1 cellular context compared by ENCODE assay signal in the genomic region with DNA sequence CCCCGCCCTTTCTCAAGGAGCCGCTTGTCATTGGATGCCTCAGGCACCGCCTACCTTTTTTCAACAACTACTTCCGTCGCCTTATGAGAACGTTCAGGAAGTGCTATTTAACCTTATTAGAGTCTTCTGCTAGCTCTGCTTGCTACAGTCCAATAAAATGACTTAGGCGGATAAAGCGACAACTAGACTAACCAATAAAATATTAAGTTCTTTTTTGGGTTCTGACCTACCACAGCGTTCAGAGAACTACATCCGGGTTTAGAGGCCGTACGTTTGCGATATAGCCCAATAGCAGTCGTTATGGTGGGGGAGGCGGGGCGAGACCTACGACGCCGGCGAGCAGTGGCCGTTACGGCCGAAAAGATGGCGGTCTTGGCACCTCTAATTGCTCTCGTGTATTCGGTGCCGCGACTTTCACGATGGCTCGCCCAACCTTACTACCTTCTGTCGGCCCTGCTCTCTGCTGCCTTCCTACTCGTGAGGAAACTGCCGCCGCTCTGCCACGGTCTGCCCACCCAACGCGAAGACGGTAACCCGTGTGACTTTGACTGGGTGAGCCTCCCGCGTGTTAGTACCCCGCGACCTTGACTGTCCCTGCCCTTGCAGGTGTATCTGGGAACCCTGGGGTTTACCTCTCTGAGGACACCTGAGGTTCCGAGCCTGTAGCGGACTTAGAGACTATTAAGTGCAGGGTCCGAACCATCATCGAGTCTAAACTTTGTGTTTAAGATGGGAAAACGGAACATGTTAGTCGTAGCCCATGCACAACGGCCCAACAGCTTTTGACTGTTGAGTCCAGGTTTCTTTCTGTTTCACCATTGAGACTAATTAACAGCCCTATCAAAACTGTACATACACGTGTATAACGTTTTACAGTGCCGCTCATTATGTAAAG.
TF ChIP-seq lines count a peak whose summit lies in the region.

A gene with protein sequence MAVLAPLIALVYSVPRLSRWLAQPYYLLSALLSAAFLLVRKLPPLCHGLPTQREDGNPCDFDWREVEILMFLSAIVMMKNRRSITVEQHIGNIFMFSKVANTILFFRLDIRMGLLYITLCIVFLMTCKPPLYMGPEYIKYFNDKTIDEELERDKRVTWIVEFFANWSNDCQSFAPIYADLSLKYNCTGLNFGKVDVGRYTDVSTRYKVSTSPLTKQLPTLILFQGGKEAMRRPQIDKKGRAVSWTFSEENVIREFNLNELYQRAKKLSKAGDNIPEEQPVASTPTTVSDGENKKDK (plus strand): TSS at position 338 of the 895 bp plus-strand sequence. CDS start 26 bp downstream, at position 364.

TF ChIP-seq in HepG2, 621 proteins besides CTCF, POLR2A, EP300 and RAD21 (continued from another document and continues in another):
- TF ChIP-seq KDM2A (CRISPR knock-in tag; IDR thresholded peaks at IDR 0.05; ENCODE audit: borderline replicate concordance, low read depth) (no peak; the same call in none of the 2 replicates), SIX4 (CRISPR knock-in tag; IDR thresholded peaks at IDR 0.05) (no peak), NR3C1 (CRISPR knock-in tag; IDR thresholded peaks at IDR 0.05) (no peak), TSC22D2 (CRISPR knock-in tag; IDR thresholded peaks at IDR 0.05; ENCODE audit: borderline replicate concordance) (0 out of 2 replicates have a peak, but pooled peaks have one; percentile 11), CREM (IDR thresholded peaks at IDR 0.05) (peak; percentile 97), CREM (CRISPR knock-in tag; IDR thresholded peaks at IDR 0.05) (no peak), IKZF1 (IDR thresholded peaks at IDR 0.05) (no peak), ATF7-NPFF (CRISPR knock-in tag; IDR thresholded peaks at IDR 0.05; ENCODE audit: low read depth) (0 out of 2 replicates have a peak, but pooled peaks have one; percentile 21), TOE1 (CRISPR knock-in tag; IDR thresholded peaks at IDR 0.05) (no peak), CENPT (CRISPR knock-in tag; IDR thresholded peaks at IDR 0.05; ENCODE audit: low read depth) (no peak), CCAR2 (optimal IDR thresholded peaks at IDR 0.05; ENCODE audit: low read depth, low read length) (no peak), PCBP2 (optimal IDR thresholded peaks at IDR 0.05; ENCODE audit: low read depth, low read length, poor library complexity, severe bottlenecking) (no peak), ZNF563 (CRISPR knock-in tag; IDR thresholded peaks at IDR 0.05) (no peak), KDM5B (CRISPR knock-in tag; IDR thresholded peaks at IDR 0.05; ENCODE audit: borderline replicate concordance) (no peak), ZFP41 (CRISPR knock-in tag; IDR thresholded peaks at IDR 0.05; ENCODE audit: borderline replicate concordance) (peak; percentile 70; the same call in 1 of the 2 replicates), AHR (CRISPR knock-in tag; IDR thresholded peaks at IDR 0.05) (0 out of 2 replicates have a peak, but pooled peaks have one; percentile 52), SETDB1 (CRISPR knock-in tag; IDR thresholded peaks at IDR 0.05; ENCODE audit: borderline replicate concordance) (no peak), MXI1 (IDR thresholded peaks at IDR 0.05; ENCODE audit: borderline replicate concordance, low read depth, low read length) (peak; percentile 75; the same call in 1 of the 3 replicates), MEIS2 (CRISPR knock-in tag; IDR thresholded peaks at IDR 0.05) (no peak), ZNF264 (CRISPR knock-in tag; IDR thresholded peaks at IDR 0.05) (0 out of 2 replicates have a peak, but pooled peaks have one; percentile 39), ZNF260 (CRISPR knock-in tag; IDR thresholded peaks at IDR 0.05; ENCODE audit: borderline replicate concordance, low read depth) (no peak), ZFP82 (CRISPR knock-in tag; IDR thresholded peaks at IDR 0.05; ENCODE audit: borderline replicate concordance) (no peak), IRF2 (CRISPR knock-in tag; IDR thresholded peaks at IDR 0.05) (peak; percentile 7; the same call in 1 of the 2 replicates), NONO (IDR thresholded peaks at IDR 0.05) (no peak), NONO (CRISPR knock-in tag; conservative IDR thresholded peaks at IDR 0.05) (no peak), ZNF33B (CRISPR knock-in tag; IDR thresholded peaks at IDR 0.05) (no peak), HNF4G (IDR thresholded peaks at IDR 0.05; ENCODE audit: borderline replicate concordance, low read depth, low read length) (no peak), HNF4G (CRISPR knock-in tag; IDR thresholded peaks at IDR 0.05; ENCODE audit: borderline replicate concordance, low read depth) (no peak), TEAD2 (CRISPR knock-in tag; IDR thresholded peaks at IDR 0.05) (no peak)
- TF ChIP-seq, protein P1, sequence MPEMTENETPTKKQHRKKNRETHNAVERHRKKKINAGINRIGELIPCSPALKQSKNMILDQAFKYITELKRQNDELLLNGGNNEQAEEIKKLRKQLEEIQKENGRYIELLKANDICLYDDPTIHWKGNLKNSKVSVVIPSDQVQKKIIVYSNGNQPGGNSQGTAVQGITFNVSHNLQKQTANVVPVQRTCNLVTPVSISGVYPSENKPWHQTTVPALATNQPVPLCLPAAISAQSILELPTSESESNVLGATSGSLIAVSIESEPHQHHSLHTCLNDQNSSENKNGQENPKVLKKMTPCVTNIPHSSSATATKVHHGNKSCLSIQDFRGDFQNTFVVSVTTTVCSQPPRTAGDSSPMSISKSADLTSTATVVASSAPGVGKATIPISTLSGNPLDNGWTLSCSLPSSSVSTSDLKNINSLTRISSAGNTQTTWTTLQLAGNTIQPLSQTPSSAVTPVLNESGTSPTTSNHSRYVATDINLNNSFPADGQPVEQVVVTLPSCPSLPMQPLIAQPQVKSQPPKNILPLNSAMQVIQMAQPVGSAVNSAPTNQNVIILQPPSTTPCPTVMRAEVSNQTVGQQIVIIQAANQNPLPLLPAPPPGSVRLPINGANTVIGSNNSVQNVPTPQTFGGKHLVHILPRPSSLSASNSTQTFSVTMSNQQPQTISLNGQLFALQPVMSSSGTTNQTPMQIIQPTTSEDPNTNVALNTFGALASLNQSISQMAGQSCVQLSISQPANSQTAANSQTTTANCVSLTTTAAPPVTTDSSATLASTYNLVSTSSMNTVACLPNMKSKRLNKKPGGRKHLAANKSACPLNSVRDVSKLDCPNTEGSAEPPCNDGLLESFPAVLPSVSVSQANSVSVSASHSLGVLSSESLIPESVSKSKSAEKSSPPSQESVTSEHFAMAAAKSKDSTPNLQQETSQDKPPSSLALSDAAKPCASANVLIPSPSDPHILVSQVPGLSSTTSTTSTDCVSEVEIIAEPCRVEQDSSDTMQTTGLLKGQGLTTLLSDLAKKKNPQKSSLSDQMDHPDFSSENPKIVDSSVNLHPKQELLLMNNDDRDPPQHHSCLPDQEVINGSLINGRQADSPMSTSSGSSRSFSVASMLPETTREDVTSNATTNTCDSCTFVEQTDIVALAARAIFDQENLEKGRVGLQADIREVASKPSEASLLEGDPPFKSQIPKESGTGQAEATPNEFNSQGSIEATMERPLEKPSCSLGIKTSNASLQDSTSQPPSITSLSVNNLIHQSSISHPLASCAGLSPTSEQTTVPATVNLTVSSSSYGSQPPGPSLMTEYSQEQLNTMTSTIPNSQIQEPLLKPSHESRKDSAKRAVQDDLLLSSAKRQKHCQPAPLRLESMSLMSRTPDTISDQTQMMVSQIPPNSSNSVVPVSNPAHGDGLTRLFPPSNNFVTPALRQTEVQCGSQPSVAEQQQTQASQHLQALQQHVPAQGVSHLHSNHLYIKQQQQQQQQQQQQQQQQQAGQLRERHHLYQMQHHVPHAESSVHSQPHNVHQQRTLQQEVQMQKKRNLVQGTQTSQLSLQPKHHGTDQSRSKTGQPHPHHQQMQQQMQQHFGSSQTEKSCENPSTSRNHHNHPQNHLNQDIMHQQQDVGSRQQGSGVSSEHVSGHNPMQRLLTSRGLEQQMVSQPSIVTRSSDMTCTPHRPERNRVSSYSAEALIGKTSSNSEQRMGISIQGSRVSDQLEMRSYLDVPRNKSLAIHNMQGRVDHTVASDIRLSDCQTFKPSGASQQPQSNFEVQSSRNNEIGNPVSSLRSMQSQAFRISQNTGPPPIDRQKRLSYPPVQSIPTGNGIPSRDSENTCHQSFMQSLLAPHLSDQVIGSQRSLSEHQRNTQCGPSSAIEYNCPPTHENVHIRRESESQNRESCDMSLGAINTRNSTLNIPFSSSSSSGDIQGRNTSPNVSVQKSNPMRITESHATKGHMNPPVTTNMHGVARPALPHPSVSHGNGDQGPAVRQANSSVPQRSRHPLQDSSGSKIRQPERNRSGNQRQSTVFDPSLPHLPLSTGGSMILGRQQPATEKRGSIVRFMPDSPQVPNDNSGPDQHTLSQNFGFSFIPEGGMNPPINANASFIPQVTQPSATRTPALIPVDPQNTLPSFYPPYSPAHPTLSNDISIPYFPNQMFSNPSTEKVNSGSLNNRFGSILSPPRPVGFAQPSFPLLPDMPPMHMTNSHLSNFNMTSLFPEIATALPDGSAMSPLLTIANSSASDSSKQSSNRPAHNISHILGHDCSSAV (CRISPR knock-in tag; IDR thresholded peaks at IDR 0.05; ENCODE audit: borderline replicate concordance): no peak
- TF ChIP-seq, protein P2, sequence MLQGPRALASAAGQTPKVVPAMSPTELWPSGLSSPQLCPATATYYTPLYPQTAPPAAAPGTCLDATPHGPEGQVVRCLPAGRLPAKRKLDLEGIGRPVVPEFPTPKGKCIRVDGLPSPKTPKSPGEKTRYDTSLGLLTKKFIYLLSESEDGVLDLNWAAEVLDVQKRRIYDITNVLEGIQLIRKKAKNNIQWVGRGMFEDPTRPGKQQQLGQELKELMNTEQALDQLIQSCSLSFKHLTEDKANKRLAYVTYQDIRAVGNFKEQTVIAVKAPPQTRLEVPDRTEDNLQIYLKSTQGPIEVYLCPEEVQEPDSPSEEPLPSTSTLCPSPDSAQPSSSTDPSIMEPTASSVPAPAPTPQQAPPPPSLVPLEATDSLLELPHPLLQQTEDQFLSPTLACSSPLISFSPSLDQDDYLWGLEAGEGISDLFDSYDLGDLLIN (CRISPR knock-in tag; IDR thresholded peaks at IDR 0.05; ENCODE audit: borderline replicate concordance): no peak
- TF ChIP-seq, protein P3, sequence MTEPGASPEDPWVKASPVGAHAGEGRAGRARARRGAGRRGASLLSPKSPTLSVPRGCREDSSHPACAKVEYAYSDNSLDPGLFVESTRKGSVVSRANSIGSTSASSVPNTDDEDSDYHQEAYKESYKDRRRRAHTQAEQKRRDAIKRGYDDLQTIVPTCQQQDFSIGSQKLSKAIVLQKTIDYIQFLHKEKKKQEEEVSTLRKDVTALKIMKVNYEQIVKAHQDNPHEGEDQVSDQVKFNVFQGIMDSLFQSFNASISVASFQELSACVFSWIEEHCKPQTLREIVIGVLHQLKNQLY (CRISPR knock-in tag; IDR thresholded peaks at IDR 0.05): no peak
- TF ChIP-seq, protein P4, sequence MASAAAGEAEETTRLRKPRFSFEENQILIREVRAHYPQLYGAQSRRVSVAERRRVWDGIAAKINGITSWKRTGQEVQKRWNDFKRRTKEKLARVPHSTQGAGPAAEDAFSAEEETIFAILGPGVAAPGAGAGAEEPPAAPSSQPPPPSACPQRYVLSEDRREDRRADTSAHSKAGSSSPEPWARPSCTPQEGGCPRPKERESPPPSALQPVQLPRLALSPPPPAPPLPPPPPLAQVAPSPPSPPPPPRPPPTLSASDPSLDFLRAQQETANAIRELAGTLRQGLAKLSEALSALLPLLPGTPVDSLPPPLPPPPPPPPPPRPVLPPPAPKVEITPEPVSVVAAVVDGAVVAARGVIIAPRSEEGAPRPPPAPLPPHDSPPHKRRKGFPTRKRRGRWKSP (CRISPR knock-in tag; IDR thresholded peaks at IDR 0.05): peak; percentile 61; the same call in 1 of the 2 replicates
- TF ChIP-seq, protein P5, sequence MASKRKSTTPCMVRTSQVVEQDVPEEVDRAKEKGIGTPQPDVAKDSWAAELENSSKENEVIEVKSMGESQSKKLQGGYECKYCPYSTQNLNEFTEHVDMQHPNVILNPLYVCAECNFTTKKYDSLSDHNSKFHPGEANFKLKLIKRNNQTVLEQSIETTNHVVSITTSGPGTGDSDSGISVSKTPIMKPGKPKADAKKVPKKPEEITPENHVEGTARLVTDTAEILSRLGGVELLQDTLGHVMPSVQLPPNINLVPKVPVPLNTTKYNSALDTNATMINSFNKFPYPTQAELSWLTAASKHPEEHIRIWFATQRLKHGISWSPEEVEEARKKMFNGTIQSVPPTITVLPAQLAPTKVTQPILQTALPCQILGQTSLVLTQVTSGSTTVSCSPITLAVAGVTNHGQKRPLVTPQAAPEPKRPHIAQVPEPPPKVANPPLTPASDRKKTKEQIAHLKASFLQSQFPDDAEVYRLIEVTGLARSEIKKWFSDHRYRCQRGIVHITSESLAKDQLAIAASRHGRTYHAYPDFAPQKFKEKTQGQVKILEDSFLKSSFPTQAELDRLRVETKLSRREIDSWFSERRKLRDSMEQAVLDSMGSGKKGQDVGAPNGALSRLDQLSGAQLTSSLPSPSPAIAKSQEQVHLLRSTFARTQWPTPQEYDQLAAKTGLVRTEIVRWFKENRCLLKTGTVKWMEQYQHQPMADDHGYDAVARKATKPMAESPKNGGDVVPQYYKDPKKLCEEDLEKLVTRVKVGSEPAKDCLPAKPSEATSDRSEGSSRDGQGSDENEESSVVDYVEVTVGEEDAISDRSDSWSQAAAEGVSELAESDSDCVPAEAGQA (IDR thresholded peaks at IDR 0.05; ENCODE audit: low read depth): no peak
- TF ChIP-seq, protein P5 (CRISPR knock-in tag; IDR thresholded peaks at IDR 0.05; ENCODE audit: borderline replicate concordance): no peak
- TF ChIP-seq, protein P6, sequence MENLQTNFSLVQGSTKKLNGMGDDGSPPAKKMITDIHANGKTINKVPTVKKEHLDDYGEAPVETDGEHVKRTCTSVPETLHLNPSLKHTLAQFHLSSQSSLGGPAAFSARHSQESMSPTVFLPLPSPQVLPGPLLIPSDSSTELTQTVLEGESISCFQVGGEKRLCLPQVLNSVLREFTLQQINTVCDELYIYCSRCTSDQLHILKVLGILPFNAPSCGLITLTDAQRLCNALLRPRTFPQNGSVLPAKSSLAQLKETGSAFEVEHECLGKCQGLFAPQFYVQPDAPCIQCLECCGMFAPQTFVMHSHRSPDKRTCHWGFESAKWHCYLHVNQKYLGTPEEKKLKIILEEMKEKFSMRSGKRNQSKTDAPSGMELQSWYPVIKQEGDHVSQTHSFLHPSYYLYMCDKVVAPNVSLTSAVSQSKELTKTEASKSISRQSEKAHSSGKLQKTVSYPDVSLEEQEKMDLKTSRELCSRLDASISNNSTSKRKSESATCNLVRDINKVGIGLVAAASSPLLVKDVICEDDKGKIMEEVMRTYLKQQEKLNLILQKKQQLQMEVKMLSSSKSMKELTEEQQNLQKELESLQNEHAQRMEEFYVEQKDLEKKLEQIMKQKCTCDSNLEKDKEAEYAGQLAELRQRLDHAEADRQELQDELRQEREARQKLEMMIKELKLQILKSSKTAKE (CRISPR knock-in tag; IDR thresholded peaks at IDR 0.05; ENCODE audit: borderline replicate concordance): no peak
